Comparison of ENCODE assay signal across 11 cellular contexts in the genomic region with DNA sequence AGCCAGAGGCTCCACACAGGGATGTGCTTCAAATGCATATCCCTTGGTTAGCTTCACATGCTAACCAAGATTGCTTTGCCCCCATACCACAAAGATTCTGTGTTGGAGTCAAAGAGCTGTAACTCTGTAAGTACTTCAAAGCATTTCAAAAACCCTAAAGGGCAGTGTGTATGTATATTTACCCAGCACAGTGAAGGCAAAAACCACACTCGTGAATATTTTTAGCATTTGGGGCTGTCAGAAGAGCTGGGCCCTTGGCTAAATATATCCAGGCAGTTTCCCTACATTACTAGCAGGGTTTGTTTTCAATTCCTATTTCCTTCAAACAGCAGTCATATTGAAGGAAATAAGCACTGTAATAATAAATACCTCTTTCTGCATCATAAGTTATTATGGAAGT.
DNase-seq lines count a peak whose midpoint lies in the region; ATAC-seq lines count a peak whose summit lies in the region.
"Had no signal": no experiment of that assay in that cellular context is flagged by ENCODE, and none has a peak within 500 bp of the region (broad histone marks: within the 10 kb centered on the region; RNA-seq: fewer than 3 reads in every experiment).

No MANE protein-coding gene starts in this region.

- no peaks in the 10 kb centered on the region for H3K36me3 ChIP-seq in H7 (replicated peaks; ENCODE audit: control insufficient read depth, insufficient read depth, low read length)
- H3K36me3 ChIP-seq: uterus had no signal

- H3K27me3 ChIP-seq in H7 (ENCODE audit: control insufficient read depth, insufficient read depth, low read length): no peaks in the 10 kb centered on the region
- H3K27me3 ChIP-seq: uterus had no signal

- no peak overlapping the region for H3K4me3 ChIP-seq in H7 (ENCODE audit: insufficient read depth, low read depth, low read length)
- H3K4me3 ChIP-seq: uterus had no signal

- ATAC-seq in GM18868 (IDR thresholded peaks at IDR 0.05; ENCODE audit: unreplicated experiment) (peak; percentile 86), HG02642 (IDR thresholded peaks at IDR 0.05; ENCODE audit: poor library complexity, unreplicated experiment) (peak; percentile 65)
- ATAC-seq: activated CD8-positive, alpha-beta memory T cell treated with anti-CD3 and anti-CD28 coated beads, Interleukin-2, amount 10 ng/mL, durations not matched to agents 7 days and 5 days; T-helper 17 cell had no signal

- DNase-seq in NOMO-1 treated with dmso at 0.1 percent for 144 hours (lab: John Stamatoyannopoulos, UW; ENCODE audit: unreplicated experiment) (peak; percentile 36), pons (ENCODE audit: low spot score) (peak; percentile 70), H7 (no peak), HPDE6-E6E7 (ENCODE audit: extremely low spot score) (no peak)
- DNase-seq in activated T-cell treated with anti-CD3 and anti-CD28 coated beads, Interleukin-2, amount 50 U/mL, for 1 hour: no peak
- DNase-seq: activated CD8-positive, alpha-beta memory T cell treated with anti-CD3 and anti-CD28 coated beads, Interleukin-2, amount 10 ng/mL, durations not matched to agents 7 days and 5 days; NCI-H524 treated with DMSO at 0.1 percent for 48 hours; T-helper 17 cell; uterus had no signal

Comparison
In these comparisons a context has a peak if more than half of its experiments do, and no peak if none do; other contexts are left out.
1. DNase-seq: peak in NOMO-1 treated with dmso at 0.1 percent for 144 hours (single experiment) and pons (single experiment); none in H7 (single experiment), activated T-cell treated with anti-CD3 and anti-CD28 coated beads, Interleukin-2, amount 50 U/mL, for 1 hour (single experiment) and HPDE6-E6E7 (single experiment).